ENCODE assay signal across 8 cellular contexts in genomic region chr3:124565013-124565412, GRCh38.
DNase-seq lines count a peak whose midpoint lies in the region; ATAC-seq and TF ChIP-seq lines count a peak whose summit lies in the region.

No MANE protein-coding gene starts in this region.

- no peak overlapping the region for H3K4me3 Mint-ChIP-seq in T-helper 2 cell treated with Interferon-gamma antibody and Interleukin-4, amounts not matched to agents 5 μg/mL and 100 μg/mL, for 36 hours
- H3K4me3 Mint-ChIP-seq in brain = peak overlapping the region in 2 of 5 experiments; percentile 36 to 68

- no peak overlapping the region for H3K27ac ChIP-seq in smooth muscle cell (ENCODE audit: low read depth)

- H3K4me3 ChIP-seq in smooth muscle cell = no peak overlapping the region

- H3K4me1 ChIP-seq in smooth muscle cell (ENCODE audit: low read depth) = no peaks in the 10 kb centered on the region

- DNase-seq in NCI-H510A treated with DMSO at 0.1 percent for 48 hours (lab: John Stamatoyannopoulos, UW) (peak; percentile 53), NCI-H510A (lab: John Stamatoyannopoulos, UW) (no peak), NCI-H146 treated with DMSO at 0.1 percent for 48 hours (lab: John Stamatoyannopoulos, UW; ENCODE audit: unreplicated experiment) (peak; percentile 68), iPS-NIHi7 (ENCODE audit: extremely low spot score) (peak; percentile 79), smooth muscle cell (lab: John Stamatoyannopoulos, UW; ENCODE audit: unreplicated experiment) (peak; percentile 12)
- DNase-seq in T-helper 2 cell treated with Interferon-gamma antibody and Interleukin-4, amounts not matched to agents 5 μg/mL and 100 μg/mL, for 36 hours (ENCODE audit: low spot score) = peak; percentile 29

- peaks cover 39% of the 10 kb centered on the region for H3K27me3 Mint-ChIP-seq in T-helper 2 cell treated with Interferon-gamma antibody and Interleukin-4, amounts not matched to agents 5 μg/mL and 100 μg/mL, for 36 hours (ENCODE audit: low read depth)
- H3K27me3 Mint-ChIP-seq in brain = no peaks in the 10 kb centered on the region

- ATAC-seq in HG03135 (IDR thresholded peaks at IDR 0.05; ENCODE audit: unreplicated experiment) = no peak

- H3F3A ChIP-seq in smooth muscle cell (ENCODE audit: low read depth) = peaks cover 6% of the 10 kb centered on the region

- H3K27ac Mint-ChIP-seq in T-helper 2 cell treated with Interferon-gamma antibody and Interleukin-4, amounts not matched to agents 5 μg/mL and 100 μg/mL, for 36 hours = no peak overlapping the region
- peak overlapping the region; percentile 55 to 89 (median 71) for H3K27ac Mint-ChIP-seq in brain

- H3K9me3 Mint-ChIP-seq in T-helper 2 cell treated with Interferon-gamma antibody and Interleukin-4, amounts not matched to agents 5 μg/mL and 100 μg/mL, for 36 hours = no peaks in the 10 kb centered on the region
- no peaks in the 10 kb centered on the region for H3K9me3 Mint-ChIP-seq in brain

- TF ChIP-seq CTCF in brain (conservative IDR thresholded peaks at IDR 0.05) = peak; percentile 90 to 94
- peak; percentile 86 for TF ChIP-seq CTCF in smooth muscle cell (IDR thresholded peaks at IDR 0.05; ENCODE audit: borderline replicate concordance, insufficient read depth, poor library complexity, severe bottlenecking)

- no peaks in the 10 kb centered on the region for H3K4me1 Mint-ChIP-seq in T-helper 2 cell treated with Interferon-gamma antibody and Interleukin-4, amounts not matched to agents 5 μg/mL and 100 μg/mL, for 36 hours (ENCODE audit: low read depth)
- peaks cover 38% of the 10 kb centered on the region for H3K4me1 Mint-ChIP-seq in brain

- no peaks in the 10 kb centered on the region for H3K9me3 ChIP-seq in smooth muscle cell (replicated peaks; ENCODE audit: low read depth)

- no peak overlapping the region for H2AFZ ChIP-seq in smooth muscle cell (ENCODE audit: low read depth)

- H3K36me3 Mint-ChIP-seq in T-helper 2 cell treated with Interferon-gamma antibody and Interleukin-4, amounts not matched to agents 5 μg/mL and 100 μg/mL, for 36 hours (ENCODE audit: low read depth) = no peaks in the 10 kb centered on the region
- H3K36me3 Mint-ChIP-seq in brain = peaks cover 8% of the 10 kb centered on the region

- H4K20me1 ChIP-seq in smooth muscle cell (ENCODE audit: low read depth) = no peaks in the 10 kb centered on the region

- 26% methylated on average over 5 of the region's 5 CpGs for WGBS in smooth muscle cell (ENCODE audit: low lambda C conversion rate)

- H3K36me3 ChIP-seq in smooth muscle cell (ENCODE audit: low read depth) = no peaks in the 10 kb centered on the region

- H3K9ac ChIP-seq in smooth muscle cell (ENCODE audit: low read depth) = no peak overlapping the region

- no peaks in the 10 kb centered on the region for H3K79me2 ChIP-seq in smooth muscle cell (ENCODE audit: low read depth)

- H3K4me2 ChIP-seq in smooth muscle cell = peak overlapping the region; percentile 62

- H3K27me3 ChIP-seq in smooth muscle cell (ENCODE audit: low read depth) = no peaks in the 10 kb centered on the region
